In genomic region chr9:88998911-88999310, GRCh38 we compare ENCODE assay signal across 9 cellular contexts. TPM values are rescaled to one million over a fixed set of nuclear protein-coding genes. Genes with fewer than 3 reads are reported as not detected.
DNase-seq lines count a peak whose midpoint lies in the region; ATAC-seq, FAIRE-seq and TF ChIP-seq lines count a peak whose summit lies in the region.
"Had no signal": no experiment of that assay in that cellular context is flagged by ENCODE, and none has a peak within 500 bp of the region (broad histone marks: within the 10 kb centered on the region; RNA-seq: fewer than 3 reads in every experiment).

No MANE protein-coding gene starts in this region.

- TF ChIP-seq POLR2A in HepG2 (IDR thresholded peaks at IDR 0.05; ENCODE audit: insufficient read depth in 1 of 2, low read depth in 2 of 2, low read length in 2 of 2): no peak

- TF ChIP-seq RAD21 in liver (IDR thresholded peaks at IDR 0.05): peak in 1 of 2 donors; percentile 21
- no peak for TF ChIP-seq RAD21 in HepG2 (CRISPR knock-in tag; IDR thresholded peaks at IDR 0.05)

- H3K4me1 ChIP-seq in liver (ENCODE audit: control insufficient read depth in 4 of 4, insufficient read depth in 4 of 4, low read length in 3 of 4) (peaks cover 0 to 17% (median 8%) of the 10 kb centered on the region in 4 donors), HepG2 (ENCODE audit: insufficient read depth, low read length) (no peaks in the 10 kb centered on the region), osteoblast (ENCODE audit: insufficient read depth, low read length) (peaks cover 29% of the 10 kb centered on the region)

- H3K9me3 ChIP-seq in liver (ENCODE audit: control insufficient read depth in 4 of 4, low read length in 3 of 4): no peaks in the 10 kb centered on the region
- H3K9me3 ChIP-seq in HepG2 (ENCODE audit: low read length): no peaks in the 10 kb centered on the region
- H3K9me3 ChIP-seq in osteoblast (ENCODE audit: low read depth, low read length): no peaks in the 10 kb centered on the region

- H3K4me3 ChIP-seq in liver (ENCODE audit: low read depth in 1 of 3, low read length in 3 of 3) (no peak overlapping the region), HepG2 (replicated peaks in 1 of 3; ENCODE audit: insufficient read depth in 1 of 3, low read depth in 2 of 3, low read length in 3 of 3) (no peak overlapping the region), fibroblast of pulmonary artery (replicated peaks; ENCODE audit: low read depth, low read length) (no peak overlapping the region), osteoblast (ENCODE audit: insufficient read depth, low read length) (no peak overlapping the region)

- no TSS peak for BruUV-seq in HepG2 (replicated peaks; lab: Mats Ljungman, UMichigan)

- H3K27ac ChIP-seq in liver (ENCODE audit: low read depth in 1 of 2, low read length in 2 of 2) (no peak overlapping the region), HepG2 (ENCODE audit: extremely low read length, insufficient read depth, low read length) (no peak overlapping the region), osteoblast (ENCODE audit: low read depth, low read length) (peak overlapping the region; percentile 66)

- H3K79me2 ChIP-seq in HepG2 (ENCODE audit: insufficient read depth, low read length): no peaks in the 10 kb centered on the region
- H3K79me2 ChIP-seq in osteoblast (ENCODE audit: insufficient read depth, low read length): peaks cover 10% of the 10 kb centered on the region

- no peak overlapping the region for H3K4me2 ChIP-seq in HepG2 (ENCODE audit: low read depth, low read length)
- H3K4me2 ChIP-seq in osteoblast (ENCODE audit: insufficient read depth, low read length): no peak overlapping the region

- no peak for FAIRE-seq in HepG2 (lab: Jason Lieb, UNC)
- FAIRE-seq in D721Med (lab: Jason Lieb, UNC): no peak

- peaks cover 0 to 3% (median 1%) of the 10 kb centered on the region in 4 donors for H3K27me3 ChIP-seq in liver (ENCODE audit: control insufficient read depth in 4 of 4, insufficient read depth in 4 of 4, low read length in 3 of 4)
- peaks cover 0 to 4% of the 10 kb centered on the region in 2 experiments; a peak in 2 of 5 replicates for H3K27me3 ChIP-seq in HepG2 (ENCODE audit: control insufficient read depth in 1 of 2, insufficient read depth in 2 of 2, low read length in 2 of 2)
- H3K27me3 ChIP-seq in osteoblast (ENCODE audit: insufficient read depth, low read length): no peaks in the 10 kb centered on the region

- POLR2A ChIA-PET in HepG2 (lab: Yijun Ruan, JAX): no interaction called here

- WGBS in liver: 61% methylated on average over 9 of the region's 9 CpGs
- 48% methylated on average over 6 of the region's 9 CpGs for WGBS in HepG2 (ENCODE audit: low lambda C conversion rate)

- intact Hi-C loops in HepG2 (cut with micrococcal nuclease; ENCODE audit: unreplicated experiment): no loop called here

- in situ Hi-C loops in HepG2 (cut with HindIII; ENCODE audit: extremely low pct_ligation_motif_present, low pct_unique_long_range_greater_than_20kb): no loop called here

- ATAC-seq in HepG2: no peak
- no peak for ATAC-seq in HG02763 (IDR thresholded peaks at IDR 0.05; ENCODE audit: unreplicated experiment)
- no peak for ATAC-seq in GM19455 (IDR thresholded peaks at IDR 0.05; ENCODE audit: unreplicated experiment)

- TF ChIP-seq EP300 in HepG2 (IDR thresholded peaks at IDR 0.05; ENCODE audit: low read depth in 2 of 2, low read length in 2 of 2): no peak
- no peak for TF ChIP-seq EP300 in HepG2 (CRISPR knock-in tag; IDR thresholded peaks at IDR 0.05; ENCODE audit: borderline replicate concordance)

- no peak for TF ChIP-seq CTCF in liver (IDR thresholded peaks at IDR 0.05; ENCODE audit: low read depth, low read length, missing input control)
- no peak for TF ChIP-seq CTCF in HepG2 (CRISPR knock-in tag; IDR thresholded peaks at IDR 0.05)
- no peak for TF ChIP-seq CTCF in fibroblast of pulmonary artery (IDR thresholded peaks at IDR 0.05; ENCODE audit: low read length, missing control alignments)
- TF ChIP-seq CTCF in osteoblast (IDR thresholded peaks at IDR 0.05; ENCODE audit: extremely low read depth, low read depth, low read length): no peak
- no peak for TF ChIP-seq CTCF in D721Med (IDR thresholded peaks at IDR 0.05; ENCODE audit: insufficient read depth, missing control alignments)

- H3K36me3 ChIP-seq in liver (ENCODE audit: control insufficient read depth in 4 of 4, insufficient read depth in 3 of 4, low read depth in 1 of 4, low read length in 3 of 4) (no peaks in the 10 kb centered on the region), HepG2 (replicated peaks in 1 of 2; ENCODE audit: control insufficient read depth in 1 of 2, insufficient read depth in 2 of 2, low read length in 2 of 2) (no peaks in the 10 kb centered on the region), osteoblast (ENCODE audit: insufficient read depth, low read length) (peaks cover 22% of the 10 kb centered on the region)

- H2AFZ ChIP-seq in HepG2 (ENCODE audit: low read length) (no peak overlapping the region), osteoblast (ENCODE audit: low read length) (no peak overlapping the region)

- CTCF ChIA-PET in HepG2 (lab: Yijun Ruan, JAX; ENCODE audit: low intra/inter-chr PET ratio, low total read pairs): interaction anchor here (3.2 kb wide), 1 partner anchor 404 kb away, joined by 27 read pairs; no protein-coding TSS in a partner anchor

- H3K9ac ChIP-seq in liver (ENCODE audit: low read depth in 1 of 2, low read length in 2 of 2): no peak overlapping the region
- no peak overlapping the region for H3K9ac ChIP-seq in HepG2 (ENCODE audit: insufficient read depth, low read depth, low read length)

- DNase-seq in HepG2 (ENCODE audit: low spot score) (no peak), fibroblast of pulmonary artery (ENCODE audit: low read depth) (peak; percentile 62), osteoblast (ENCODE audit: insufficient read length, low spot score, missing footprints) (peak; percentile 79), D721Med (ENCODE audit: insufficient read length, low spot score) (no peak), glomerular visceral epithelial cell (ENCODE audit: extremely low spot score) (no peak)
- DNase-seq: NCI-H1694 had no signal

- H4K20me1 ChIP-seq in HepG2 (ENCODE audit: insufficient read depth, low read length) (no peaks in the 10 kb centered on the region), osteoblast (ENCODE audit: insufficient read depth, low read length) (peaks cover 3% of the 10 kb centered on the region)

TF ChIP-seq in liver, 16 proteins besides CTCF, POLR2A, EP300 and RAD21:
- TF ChIP-seq NR2F2 (IDR thresholded peaks at IDR 0.05) (peak; percentile 93), RXRA (IDR thresholded peaks at IDR 0.05) (peak; percentile 29 to 55), FOXA1 (IDR thresholded peaks at IDR 0.05) (no peak), HNF4G (IDR thresholded peaks at IDR 0.05) (no peak), SP1 (IDR thresholded peaks at IDR 0.05) (peak; percentile 36)
TF ChIP-seq in liver: peak in this region for 3.

TF ChIP-seq in HepG2, 621 proteins besides CTCF, POLR2A, EP300 and RAD21 (continues in another document):
- TF ChIP-seq KDM5B (CRISPR knock-in tag; IDR thresholded peaks at IDR 0.05; ENCODE audit: borderline replicate concordance) (no peak), GRHL1 (CRISPR knock-in tag; conservative IDR thresholded peaks at IDR 0.05) (no peak)

RNA-seq across cellular contexts. Expression of gene S1PR3, which starts 7.6 kb away (rescaled TPM):
- total RNA-seq in liver: 1 to 10 TPM; 2.9 to 4.5 TPM
- 1 to 10 TPM; 1.4 to 2.9 TPM for polyA plus RNA-seq in liver
- total RNA-seq in HepG2 (2016; rRNA removed; fragmentation: Illumina TruSeq; extraction: Trizol): 0.02 and 0.04 TPM in 2 replicates
- total RNA-seq in HepG2 (2016; cell fraction: cytosol; rRNA removed; fragmentation: Illumina TruSeq; extraction: Trizol; ENCODE audit: low read depth): not detected in 2 replicates
- total RNA-seq in HepG2 (2016; cell fraction: insoluble cytoplasmic fraction; rRNA removed; fragmentation: Illumina TruSeq; extraction: Trizol): 0.04 and 0.06 TPM in 2 replicates
- 0.03 TPM in 1 of 2 replicates, not detected in the other for total RNA-seq in HepG2 (2016; cell fraction: membrane; rRNA removed; fragmentation: Illumina TruSeq; extraction: Trizol)
- total RNA-seq in HepG2 (2016; cell fraction: nucleus; rRNA removed; fragmentation: Illumina TruSeq; extraction: Trizol): not detected in 2 replicates
- 0.01 TPM in 1 of 2 replicates, not detected in the other for polyA plus RNA-seq in HepG2 (2011; rRNA removed)
- polyA plus RNA-seq in HepG2 (2011; cell fraction: cytosol; rRNA removed): 0.03 TPM in 1 of 2 replicates, not detected in the other
- not detected in 2 replicates for polyA plus RNA-seq in HepG2 (2011; cell fraction: nucleus; rRNA removed)
- polyA plus RNA-seq in HepG2 (2012): not detected in 2 replicates
- polyA plus RNA-seq in HepG2 (2016; cell fraction: cytosol; fragmentation: Illumina TruSeq; extraction: Trizol; ENCODE audit: low read depth): not detected in 2 replicates
- polyA plus RNA-seq in HepG2 (2016; cell fraction: insoluble cytoplasmic fraction; fragmentation: Illumina TruSeq; extraction: Trizol; ENCODE audit: low read depth): 0.05 TPM in 1 of 2 replicates, not detected in the other
- not detected in 2 replicates for polyA plus RNA-seq in HepG2 (2016; cell fraction: membrane; fragmentation: Illumina TruSeq; extraction: Trizol; ENCODE audit: low read depth)
- 0.09 TPM in 1 of 2 replicates, not detected in the other for polyA plus RNA-seq in HepG2 (2016; cell fraction: nucleus; fragmentation: Illumina TruSeq; extraction: Trizol; ENCODE audit: insufficient read depth, low read depth)
- polyA minus RNA-seq in HepG2 (2011; rRNA and poly(A)+ RNA removed; ENCODE audit: low replicate concordance): 36.5 TPM in 1 of 2 replicates, not detected in the other
- polyA minus RNA-seq in HepG2 (2011; cell fraction: cytosol; rRNA and poly(A)+ RNA removed): 0.09 TPM in 1 of 2 replicates, not detected in the other
- 0.13 TPM in 1 of 2 replicates, not detected in the other for polyA minus RNA-seq in HepG2 (2011; cell fraction: nucleus; rRNA and poly(A)+ RNA removed)
- total RNA-seq in osteoblast: 2.7 and 3.3 TPM in 2 replicates

Comparison
In these comparisons a context has a peak if more than half of its experiments do, and no peak if none do; other contexts are left out.
1. DNase-seq: peak in fibroblast of pulmonary artery (single experiment) and osteoblast (single experiment); none in HepG2 (single experiment), D721Med (single experiment) and glomerular visceral epithelial cell (single experiment).